In genomic region chr6:161215876-161216615, GRCh38 we compare ENCODE assay signal across 19 cellular contexts. TPM values are rescaled to one million over a fixed set of nuclear protein-coding genes. Genes with fewer than 3 reads are reported as not detected.
A peak's percentile ranks its signal among the peaks of the same experiment; 100 is the strongest.
DNase-seq lines count a peak whose midpoint lies in the region; ATAC-seq and TF ChIP-seq lines count a peak whose summit lies in the region.
"Had no signal": no experiment of that assay in that cellular context is flagged by ENCODE, and none has a peak within 500 bp of the region (broad histone marks: within the 10 kb centered on the region; RNA-seq: fewer than 3 reads in every experiment).

No MANE protein-coding gene starts in this region.

- peak overlapping the region; percentile 88 for H3K27ac Mint-ChIP-seq in HFFc6
- peak overlapping the region; percentile 69 for H3K27ac Mint-ChIP-seq in chondrocyte (ENCODE audit: unreplicated experiment)
- H3K27ac Mint-ChIP-seq: activated naive CD8-positive, alpha-beta T cell treated with anti-CD3 and anti-CD28 coated beads, Interleukin-2, amount 50 U/mL, for 24 hours; activated T-helper 17 cell treated with anti-CD3 and anti-CD28 coated beads, Interleukin-2, amount 50 U/mL, for 72 hours; WTC11 had no signal

- H3K9me3 ChIP-seq in PC-9 (ENCODE audit: insufficient read depth, low read depth), result peaks cover 4% of the 10 kb centered on the region; the same call in 1 of the 2 replicates
- H3K9me3 ChIP-seq: vagina had no signal

- intact Hi-C loops in PC-9 (cut with micrococcal nuclease; ENCODE audit: unreplicated experiment), result no loop called here

- H3K4me2 ChIP-seq in PC-9, result peak overlapping the region; percentile 67

- TF ChIP-seq CTCF in HFFc6 (IDR thresholded peaks at IDR 0.05) (no peak), PC-9 (conservative IDR thresholded peaks at IDR 0.05) (no peak), chondrocyte (IDR thresholded peaks at IDR 0.05) (no peak)

- peak overlapping the region; percentile 64; the same call in 1 of the 2 replicates for H2AFZ ChIP-seq in PC-9

- H4K20me1 ChIP-seq in PC-9 (ENCODE audit: insufficient read depth), result no peaks in the 10 kb centered on the region

- H3K27ac ChIP-seq in PC-9, result no peak overlapping the region
- H3K27ac ChIP-seq: vagina had no signal

- no peak for ATAC-seq in left lobe of liver
- no peak for ATAC-seq in HG03520 (IDR thresholded peaks at IDR 0.05; ENCODE audit: unreplicated experiment)
- ATAC-seq: activated naive CD8-positive, alpha-beta T cell treated with anti-CD3 and anti-CD28 coated beads, Interleukin-2, amount 50 U/mL, for 24 hours; activated T-helper 17 cell treated with anti-CD3 and anti-CD28 coated beads, Interleukin-2, amount 50 U/mL, for 72 hours; left colon; mucosa of descending colon; WTC11 had no signal

- H3K36me3 ChIP-seq in PC-9 (ENCODE audit: low read depth), result no peaks in the 10 kb centered on the region
- H3K36me3 ChIP-seq: vagina had no signal

- H3K4me1 Mint-ChIP-seq in HFFc6 (ENCODE audit: low read depth), result peaks cover 19% of the 10 kb centered on the region
- H3K4me1 Mint-ChIP-seq in chondrocyte (ENCODE audit: low read depth), result peaks cover 11% of the 10 kb centered on the region
- H3K4me1 Mint-ChIP-seq: activated naive CD8-positive, alpha-beta T cell treated with anti-CD3 and anti-CD28 coated beads, Interleukin-2, amount 50 U/mL, for 24 hours; activated T-helper 17 cell treated with anti-CD3 and anti-CD28 coated beads, Interleukin-2, amount 50 U/mL, for 72 hours; WTC11 had no signal

- POLR2A ChIA-PET in PC-9 (lab: Charles Lee; ENCODE audit: unreplicated experiment), result no interaction called here

- no TSS peak for BruUV-seq in PC-9 (replicated peaks; lab: Mats Ljungman, UMichigan)

- CTCF ChIA-PET in PC-9 (lab: Charles Lee), result no interaction called here

- H3K27me3 Mint-ChIP-seq in HFFc6 (ENCODE audit: insufficient read depth) (peaks cover 1% of the 10 kb centered on the region; the same call in 1 of the 2 replicates), chondrocyte (ENCODE audit: low read depth) (no peaks in the 10 kb centered on the region)
- H3K27me3 Mint-ChIP-seq: activated naive CD8-positive, alpha-beta T cell treated with anti-CD3 and anti-CD28 coated beads, Interleukin-2, amount 50 U/mL, for 24 hours; activated T-helper 17 cell treated with anti-CD3 and anti-CD28 coated beads, Interleukin-2, amount 50 U/mL, for 72 hours had no signal

- H3F3A ChIP-seq in PC-9 (ENCODE audit: insufficient read depth, low read depth), result no peaks in the 10 kb centered on the region

- H3K36me3 Mint-ChIP-seq in HFFc6 (ENCODE audit: low read depth), result peaks cover 32% of the 10 kb centered on the region
- H3K36me3 Mint-ChIP-seq in chondrocyte (ENCODE audit: low read depth), result peaks cover 6% of the 10 kb centered on the region

- H3K9me2 ChIP-seq in PC-9 (ENCODE audit: insufficient read depth), result no peaks in the 10 kb centered on the region

- H3K9me3 Mint-ChIP-seq in HFFc6, result peaks cover 10% of the 10 kb centered on the region
- peaks cover 9% of the 10 kb centered on the region for H3K9me3 Mint-ChIP-seq in chondrocyte (ENCODE audit: low read depth)

- no peaks in the 10 kb centered on the region for H3K79me2 ChIP-seq in PC-9 (ENCODE audit: low read depth)

- DNase-seq in HFFc6 (no peak), PC-9 (no peak), chondrocyte (ENCODE audit: low spot score) (no peak), non-pigmented ciliary epithelial cell (ENCODE audit: low read depth) (peak; percentile 34), T-helper 9 cell (no peak), left lobe of liver (ENCODE audit: low spot score) (no peak), NCI-H187 treated with DMSO at 0.1 percent for 48 hours (lab: John Stamatoyannopoulos, UW) (no peak)
- DNase-seq: activated naive CD8-positive, alpha-beta T cell treated with anti-CD3 and anti-CD28 coated beads, Interleukin-2, amount 50 U/mL, for 24 hours; cerebellar nuclear complex; foreskin melanocyte; left colon; mucosa of descending colon; MV-4-11; NCI-H748 treated with DMSO at 0.1 percent for 48 hours; stimulated activated CD4-positive, alpha-beta T cell treated with anti-CD3 and anti-CD28 coated beads, Interleukin-2, amount 100 ng/mL, for 24 hours had no signal

- H3K4me3 Mint-ChIP-seq in HFFc6, result no peak overlapping the region
- no peak overlapping the region for H3K4me3 Mint-ChIP-seq in chondrocyte (ENCODE audit: unreplicated experiment)
- H3K4me3 Mint-ChIP-seq: activated naive CD8-positive, alpha-beta T cell treated with anti-CD3 and anti-CD28 coated beads, Interleukin-2, amount 50 U/mL, for 24 hours; activated T-helper 17 cell treated with anti-CD3 and anti-CD28 coated beads, Interleukin-2, amount 50 U/mL, for 72 hours; WTC11 had no signal

- H3K4me3 ChIP-seq in PC-9, result peak overlapping the region; percentile 47; the same call in 1 of the 2 replicates
- H3K4me3 ChIP-seq: mucosa of descending colon, vagina had no signal

- H3K4me1 ChIP-seq in PC-9 (replicated peaks; ENCODE audit: insufficient read depth), result no peaks in the 10 kb centered on the region
- H3K4me1 ChIP-seq: vagina had no signal

- no peaks in the 10 kb centered on the region for H3K27me3 ChIP-seq in PC-9 (ENCODE audit: insufficient read depth, low read depth)
- H3K27me3 ChIP-seq: vagina had no signal

RNA-seq across cellular contexts. Expression of gene AGPAT4, which starts 57.8 kb away (rescaled TPM):
- total RNA-seq in HFFc6 (2021; fragmentation: NEBNext Ultra II Directional; extraction: Animal tissue kit (Norgen Biotek cat#: 25700)), result 1 to 10 TPM; 2.3 to 4.0 (median 2.7) TPM
- total RNA-seq in PC-9 (2021) (0.07 and 0.10 TPM in 2 replicates), chondrocyte (11.9 to 14.2 TPM (median 12.6 TPM) in 3 replicates), left lobe of liver (0.88 TPM)
